In the genomic region with DNA sequence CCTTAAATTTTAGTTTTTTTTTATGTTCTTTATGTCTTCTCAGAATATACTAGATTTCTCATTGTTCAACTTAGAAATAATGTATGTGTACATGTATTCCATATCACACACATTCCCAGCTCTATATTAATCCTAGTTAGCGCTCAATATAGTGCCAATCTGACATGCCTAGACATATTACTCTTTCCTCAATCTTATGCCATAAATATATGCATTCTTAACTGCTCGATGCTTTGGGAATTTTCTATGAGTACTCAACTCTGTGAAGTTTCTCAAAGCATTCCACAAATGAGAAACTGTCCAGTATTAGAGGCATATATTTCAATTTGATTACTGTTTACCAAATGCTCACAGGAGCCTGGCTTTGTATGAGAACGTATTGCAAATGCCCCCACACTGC, we compare ENCODE assay signal across 2 cellular contexts.
TF ChIP-seq lines count a peak whose summit lies in the region.

No MANE protein-coding gene starts in this region.

TF ChIP-seq in IMR-90, 13 proteins besides CTCF, POLR2A, EP300 and RAD21 (continued from another document):
- TF ChIP-seq USF2 (IDR thresholded peaks at IDR 0.05; ENCODE audit: low read depth, low read length) (no peak), BHLHE40 (IDR thresholded peaks at IDR 0.05; ENCODE audit: low read depth, low read length) (no peak), NFE2L2 (IDR thresholded peaks at IDR 0.05; ENCODE audit: low read depth, low read length) (no peak), CEBPB (IDR thresholded peaks at IDR 0.05; ENCODE audit: low read depth, low read length) (no peak)
- TF ChIP-seq, protein P1, sequence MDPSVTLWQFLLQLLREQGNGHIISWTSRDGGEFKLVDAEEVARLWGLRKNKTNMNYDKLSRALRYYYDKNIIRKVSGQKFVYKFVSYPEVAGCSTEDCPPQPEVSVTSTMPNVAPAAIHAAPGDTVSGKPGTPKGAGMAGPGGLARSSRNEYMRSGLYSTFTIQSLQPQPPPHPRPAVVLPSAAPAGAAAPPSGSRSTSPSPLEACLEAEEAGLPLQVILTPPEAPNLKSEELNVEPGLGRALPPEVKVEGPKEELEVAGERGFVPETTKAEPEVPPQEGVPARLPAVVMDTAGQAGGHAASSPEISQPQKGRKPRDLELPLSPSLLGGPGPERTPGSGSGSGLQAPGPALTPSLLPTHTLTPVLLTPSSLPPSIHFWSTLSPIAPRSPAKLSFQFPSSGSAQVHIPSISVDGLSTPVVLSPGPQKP (IDR thresholded peaks at IDR 0.05; ENCODE audit: borderline replicate concordance, low read depth, low read length), result no peak

TF ChIP-seq in SK-N-SH, 30 proteins besides CTCF, POLR2A, EP300 and RAD21 (continued from another document):
- TF ChIP-seq REST (IDR thresholded peaks at IDR 0.05; ENCODE audit: low read depth, low read length), result no peak
- TF ChIP-seq RCOR1 (IDR thresholded peaks at IDR 0.05; ENCODE audit: low read length), result no peak
- TF ChIP-seq TCF12 (IDR thresholded peaks at IDR 0.05), result no peak
- no peak for TF ChIP-seq RXRA (IDR thresholded peaks at IDR 0.05; ENCODE audit: borderline replicate concordance, low read depth)
- TF ChIP-seq, protein P2, sequence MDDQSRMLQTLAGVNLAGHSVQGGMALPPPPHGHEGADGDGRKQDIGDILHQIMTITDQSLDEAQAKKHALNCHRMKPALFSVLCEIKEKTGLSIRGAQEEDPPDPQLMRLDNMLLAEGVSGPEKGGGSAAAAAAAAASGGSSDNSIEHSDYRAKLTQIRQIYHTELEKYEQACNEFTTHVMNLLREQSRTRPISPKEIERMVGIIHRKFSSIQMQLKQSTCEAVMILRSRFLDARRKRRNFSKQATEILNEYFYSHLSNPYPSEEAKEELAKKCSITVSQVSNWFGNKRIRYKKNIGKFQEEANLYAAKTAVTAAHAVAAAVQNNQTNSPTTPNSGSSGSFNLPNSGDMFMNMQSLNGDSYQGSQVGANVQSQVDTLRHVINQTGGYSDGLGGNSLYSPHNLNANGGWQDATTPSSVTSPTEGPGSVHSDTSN (IDR thresholded peaks at IDR 0.05), result no peak
- no peak for TF ChIP-seq SIN3A (IDR thresholded peaks at IDR 0.05; ENCODE audit: borderline replicate concordance, low read depth, low read length)
- TF ChIP-seq IRF3 (IDR thresholded peaks at IDR 0.05; ENCODE audit: low read depth, low read length), result no peak
- TF ChIP-seq FOXM1 (IDR thresholded peaks at IDR 0.05; ENCODE audit: low read depth), result no peak
- no peak for TF ChIP-seq FOSL2 (IDR thresholded peaks at IDR 0.05; ENCODE audit: borderline replicate concordance, low read depth)
- TF ChIP-seq JUND (IDR thresholded peaks at IDR 0.05), result no peak
- no peak for TF ChIP-seq MAX (IDR thresholded peaks at IDR 0.05; ENCODE audit: low read depth)
- no peak for TF ChIP-seq ELF1 (IDR thresholded peaks at IDR 0.05)
- TF ChIP-seq GABPA (IDR thresholded peaks at IDR 0.05; ENCODE audit: low read depth), result no peak
- no peak for TF ChIP-seq RFX5 (IDR thresholded peaks at IDR 0.05; ENCODE audit: low read length)
- TF ChIP-seq POLR2AphosphoS5 (IDR thresholded peaks at IDR 0.05; ENCODE audit: low read depth, low read length), result no peak
- no peak for TF ChIP-seq EZH2phosphoT487 (IDR thresholded peaks at IDR 0.05; ENCODE audit: borderline replicate concordance, low read depth)
